Comparison of ENCODE assay signal across 10 cellular contexts in genomic region chr5:137914758-137915157, GRCh38. TPM values are rescaled to one million over a fixed set of nuclear protein-coding genes. Genes with fewer than 3 reads are reported as not detected.
"Had no signal": no experiment of that assay in that cellular context is flagged by ENCODE, and none has a peak within 500 bp of the region (broad histone marks: within the 10 kb centered on the region; RNA-seq: fewer than 3 reads in every experiment).

No MANE protein-coding gene starts in this region.

- H3K4me3 Mint-ChIP-seq: IgD-negative memory B cell had no signal

- FAIRE-seq: HepG2, HTR-8/SVneo had no signal

- H3K4me1 Mint-ChIP-seq: IgD-negative memory B cell had no signal

- ATAC-seq: HepG2 had no signal

- H3K27ac ChIP-seq: HL-60, KMS-11 had no signal

- H3K27ac Mint-ChIP-seq: IgD-negative memory B cell had no signal

- H3K4me2 ChIP-seq: KMS-11 had no signal

- H3K9ac ChIP-seq: KMS-11 had no signal

- DNase-seq: IMR-90, KBM-7, KG1 had no signal

RNA-seq across cellular contexts. Expression of gene PKD2L2, which starts 25.5 kb away (rescaled TPM):
- total RNA-seq: HepG2, HT-29, HT1080, IMR-90 had no signal
- polyA plus RNA-seq: HepG2, IMR-90 had no signal

RNA-seq across cellular contexts. Expression of gene MYOT, which starts 47.1 kb away (rescaled TPM):
- total RNA-seq: HepG2, HT-29, HT1080, IMR-90 had no signal
- polyA plus RNA-seq: HepG2, IMR-90 had no signal
